Comparison of ENCODE assay signal across 12 cellular contexts in genomic region chr6:14109411-14109826, GRCh38. TPM values are rescaled to one million over a fixed set of nuclear protein-coding genes. Genes with fewer than 3 reads are reported as not detected.
DNase-seq lines count a peak whose midpoint lies in the region; ATAC-seq lines count a peak whose summit lies in the region.
"Had no signal": no experiment of that assay in that cellular context is flagged by ENCODE, and none has a peak within 500 bp of the region (broad histone marks: within the 10 kb centered on the region; RNA-seq: fewer than 3 reads in every experiment).

No MANE protein-coding gene starts in this region.

- H3K27me3 ChIP-seq in CD4-positive, alpha-beta memory T cell (ENCODE audit: insufficient read depth, low read length) = no peaks in the 10 kb centered on the region
- H3K27me3 ChIP-seq: thyroid gland had no signal

- H3K4me1 Mint-ChIP-seq in CD4-positive, alpha-beta memory T cell = peaks cover 19 to 32% (median 23%) of the 10 kb centered on the region in 4 donors
- peaks cover 32% of the 10 kb centered on the region for H3K4me1 Mint-ChIP-seq in activated T-helper 17 cell treated with anti-CD3 and anti-CD28 coated beads, Interleukin-2, amount 50 U/mL, for 72 hours
- H3K4me1 Mint-ChIP-seq: neural crest cell had no signal

- H3K9me3 ChIP-seq in CD4-positive, alpha-beta memory T cell (ENCODE audit: control insufficient read depth in 1 of 2, low read length in 2 of 2) = no peaks in the 10 kb centered on the region
- H3K9me3 ChIP-seq: thyroid gland had no signal

- peaks cover 27% of the 10 kb centered on the region for H3K4me1 ChIP-seq in CD4-positive, alpha-beta memory T cell (ENCODE audit: insufficient read depth, low read length)

- CTCF ChIA-PET in CD4-positive, alpha-beta memory T cell (lab: Charles Lee; ENCODE audit: partially characterized antibody) = no interaction called here

- peak overlapping the region in 7 of 8 donors; percentile 1 to 80 (median 64) for H3K4me3 Mint-ChIP-seq in CD4-positive, alpha-beta memory T cell
- peak overlapping the region; percentile 72 for H3K4me3 Mint-ChIP-seq in activated T-helper 17 cell treated with anti-CD3 and anti-CD28 coated beads, Interleukin-2, amount 50 U/mL, for 72 hours
- H3K4me3 Mint-ChIP-seq: neural crest cell had no signal

- H3K36me3 Mint-ChIP-seq in CD4-positive, alpha-beta memory T cell = no peaks in the 10 kb centered on the region
- H3K36me3 Mint-ChIP-seq in activated T-helper 17 cell treated with anti-CD3 and anti-CD28 coated beads, Interleukin-2, amount 50 U/mL, for 72 hours (ENCODE audit: low read depth) = no peaks in the 10 kb centered on the region

- peaks cover 0 to 16% (median 13%) of the 10 kb centered on the region in 8 donors for H3K9me3 Mint-ChIP-seq in CD4-positive, alpha-beta memory T cell
- peaks cover 7% of the 10 kb centered on the region for H3K9me3 Mint-ChIP-seq in activated T-helper 17 cell treated with anti-CD3 and anti-CD28 coated beads, Interleukin-2, amount 50 U/mL, for 72 hours

- POLR2A ChIA-PET in CD4-positive, alpha-beta memory T cell (lab: Charles Lee; ENCODE audit: partially characterized antibody) = interaction anchor here (1.1 kb wide), 1 partner anchor 11 kb away, joined by 3 read pairs; no protein-coding TSS in a partner anchor

- peak overlapping the region in 6 of 7 donors; percentile 2 to 87 (median 48) for H3K27ac Mint-ChIP-seq in CD4-positive, alpha-beta memory T cell
- peak overlapping the region; percentile 73 for H3K27ac Mint-ChIP-seq in activated T-helper 17 cell treated with anti-CD3 and anti-CD28 coated beads, Interleukin-2, amount 50 U/mL, for 72 hours

- H3K4me3 ChIP-seq in CD4-positive, alpha-beta memory T cell (ENCODE audit: low read length in 2 of 2) = no peak overlapping the region
- H3K4me3 ChIP-seq: thyroid gland had no signal

- no peak for DNase-seq in CD4-positive, alpha-beta memory T cell
- no peak for DNase-seq in activated effector memory CD4-positive, alpha-beta T cell treated with Interleukin-2 at 50 U/mL for 16 hours
- DNase-seq in EL = no peak
- DNase-seq in stimulated activated naive CD4-positive, alpha-beta T cell treated with Interleukin-2 at 50 U/mL for 16 hours (lab: John Stamatoyannopoulos, UW) = no peak
- DNase-seq in HUDEP-2 (lab: John Stamatoyannopoulos, UW; ENCODE audit: unreplicated experiment in 76 of 76) = no peak
- DNase-seq: NCI-H69 had no signal

- H3K27ac ChIP-seq in CD4-positive, alpha-beta memory T cell (ENCODE audit: low read depth, low read length) = no peak overlapping the region
- H3K27ac ChIP-seq: C4-2B, thyroid gland had no signal

- H3K27me3 Mint-ChIP-seq in CD4-positive, alpha-beta memory T cell = peaks cover 5 to 13% of the 10 kb centered on the region in 2 donors
- peaks cover 9% of the 10 kb centered on the region for H3K27me3 Mint-ChIP-seq in activated T-helper 17 cell treated with anti-CD3 and anti-CD28 coated beads, Interleukin-2, amount 50 U/mL, for 72 hours

- peak; percentile 16 for ATAC-seq in GM19395 (IDR thresholded peaks at IDR 0.05; ENCODE audit: unreplicated experiment)
- peak; percentile 18 for ATAC-seq in HG03095 (IDR thresholded peaks at IDR 0.05; ENCODE audit: unreplicated experiment)
- ATAC-seq in activated T-helper 17 cell treated with anti-CD3 and anti-CD28 coated beads, Interleukin-2, amount 50 U/mL, for 72 hours (replicated peaks) = no peak

- no peaks in the 10 kb centered on the region for H3K36me3 ChIP-seq in CD4-positive, alpha-beta memory T cell (ENCODE audit: insufficient read depth, low read length)
- H3K36me3 ChIP-seq: thyroid gland had no signal

- intact Hi-C loops in CD4-positive, alpha-beta memory T cell (cut with micrococcal nuclease) = no loop called here

RNA-seq across cellular contexts. Expression of gene CD83, which starts 8.2 kb away (rescaled TPM):
- total RNA-seq in CD4-positive, alpha-beta memory T cell = 1 to 10 TPM; 5.8 to 7.0 TPM
- polyA plus RNA-seq in CD4-positive, alpha-beta memory T cell = 10 to 100 TPM in 1 of 2 donors, 1 to 10 TPM in 1; 4.8 to 10.6 TPM
- 10 to 100 TPM; 12.3 to 14.9 TPM for total RNA-seq in activated T-helper 17 cell treated with anti-CD3 and anti-CD28 coated beads, Interleukin-2, amount 50 U/mL, for 72 hours
